ENCODE assay signal across 15 cellular contexts in the genomic region with DNA sequence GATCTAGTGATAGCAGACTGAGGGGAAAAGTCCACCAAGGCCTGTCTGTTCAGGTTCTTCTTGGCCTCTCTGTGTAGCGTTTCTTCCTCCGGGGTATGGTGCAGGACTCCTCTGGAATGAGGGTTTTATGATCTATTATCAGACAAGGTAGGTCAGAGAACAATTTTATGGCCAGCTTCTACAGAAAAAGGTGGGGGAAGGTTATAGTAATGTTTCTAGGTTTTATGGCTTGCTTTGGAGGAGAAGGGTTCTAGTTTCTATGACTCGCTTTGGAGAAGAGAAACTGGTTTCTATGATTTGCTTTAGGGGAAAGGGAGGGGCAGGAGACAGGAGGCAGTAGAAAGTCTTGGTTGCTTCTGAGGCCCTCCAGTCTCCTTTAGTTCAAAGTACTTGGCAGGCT.
DNase-seq lines count a peak whose midpoint lies in the region; ATAC-seq and TF ChIP-seq lines count a peak whose summit lies in the region.
"Had no signal": no experiment of that assay in that cellular context is flagged by ENCODE, and none has a peak within 500 bp of the region (broad histone marks: within the 10 kb centered on the region; RNA-seq: fewer than 3 reads in every experiment).

No MANE protein-coding gene starts in this region.

- peak; percentile 7 for DNase-seq in DMS53 (lab: John Stamatoyannopoulos, UW)
- no peak for DNase-seq in DMS53 treated with DMSO at 0.1 percent for 48 hours (lab: John Stamatoyannopoulos, UW; ENCODE audit: unreplicated experiment)
- no peak for DNase-seq in stimulated activated naive CD8-positive, alpha-beta T cell treated with anti-CD3 and anti-CD28 coated beads, Interleukin-15, Interleukin-2, amounts not matched to agents 100 U/mL and 50 U/mL, for 24 hours
- no peak for DNase-seq in NCI-H1436 (lab: John Stamatoyannopoulos, UW)
- no peak for DNase-seq in progenitor cell of endocrine pancreas (ENCODE audit: low spot score, unreplicated experiment)
- no peak for DNase-seq in NOMO-1 treated with DMSO at 0.1 percent for 48 hours (lab: John Stamatoyannopoulos, UW; ENCODE audit: unreplicated experiment)
- DNase-seq: activated B cell treated with CpG ODN at 0.5 μM for 24 hours; amniotic stem cell; CD4-positive, alpha-beta memory T cell; cortex of kidney; mesenchymal stem cell; spleen had no signal

- no peak overlapping the region for H3K27ac Mint-ChIP-seq in progenitor cell of endocrine pancreas
- H3K27ac Mint-ChIP-seq: activated B cell treated with CpG ODN at 0.5 μM for 24 hours; CD4-positive, alpha-beta memory T cell had no signal

- TF ChIP-seq CTCF in progenitor cell of endocrine pancreas (IDR thresholded peaks at IDR 0.05; ENCODE audit: unreplicated experiment) = no peak

- no peaks in the 10 kb centered on the region for H3K36me3 Mint-ChIP-seq in progenitor cell of endocrine pancreas (ENCODE audit: insufficient read depth)
- H3K36me3 Mint-ChIP-seq: CD4-positive, alpha-beta memory T cell had no signal

- no peak overlapping the region for H3K4me3 Mint-ChIP-seq in progenitor cell of endocrine pancreas (ENCODE audit: low read depth)
- H3K4me3 Mint-ChIP-seq: activated B cell treated with CpG ODN at 0.5 μM for 24 hours; CD4-positive, alpha-beta memory T cell had no signal

- peaks cover 3% of the 10 kb centered on the region for H3K9me3 Mint-ChIP-seq in progenitor cell of endocrine pancreas (ENCODE audit: low read depth)
- H3K9me3 Mint-ChIP-seq: activated B cell treated with CpG ODN at 0.5 μM for 24 hours; CD4-positive, alpha-beta memory T cell had no signal

- ATAC-seq in GM21786 (IDR thresholded peaks at IDR 0.05; ENCODE audit: unreplicated experiment) = peak; percentile 56
- peak; percentile 54 for ATAC-seq in HG03469 (IDR thresholded peaks at IDR 0.05; ENCODE audit: unreplicated experiment)
- ATAC-seq in stimulated activated naive CD8-positive, alpha-beta T cell treated with anti-CD3 and anti-CD28 coated beads, Interleukin-15, Interleukin-2, amounts not matched to agents 100 U/mL and 50 U/mL, for 24 hours = peak; percentile 40
- ATAC-seq: SK-N-SH treated with all-trans-retinoic acid at 6 μM for 48 hours had no signal

- peaks cover 4% of the 10 kb centered on the region for H3K27me3 Mint-ChIP-seq in progenitor cell of endocrine pancreas
- H3K27me3 Mint-ChIP-seq: activated B cell treated with CpG ODN at 0.5 μM for 24 hours had no signal

- H3K4me1 Mint-ChIP-seq in progenitor cell of endocrine pancreas (ENCODE audit: low read depth) = peaks cover under 1% of the 10 kb centered on the region
- H3K4me1 Mint-ChIP-seq: activated B cell treated with CpG ODN at 0.5 μM for 24 hours; CD4-positive, alpha-beta memory T cell had no signal
